In the genomic region with DNA sequence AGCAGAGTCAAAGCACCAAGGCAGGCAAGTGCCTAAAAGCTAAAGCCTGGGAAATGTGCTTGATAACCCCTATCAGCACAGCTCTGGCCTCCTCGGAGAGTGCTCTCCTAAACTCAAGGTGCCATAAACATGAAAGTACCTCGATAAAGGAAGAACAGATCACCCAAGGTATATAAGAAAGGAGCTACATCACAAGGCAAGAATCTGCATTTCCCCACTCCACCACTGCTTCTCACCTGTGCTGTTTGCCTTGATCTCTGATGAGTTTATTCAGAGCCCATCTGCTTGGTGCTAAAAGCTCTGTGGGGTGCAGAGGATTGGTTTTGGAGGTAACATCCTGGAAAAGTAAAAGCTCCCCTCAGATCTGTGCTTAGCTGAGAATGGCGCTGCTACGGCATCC, we compare ENCODE assay signal across 18 cellular contexts.
DNase-seq lines count a peak whose midpoint lies in the region; ATAC-seq and TF ChIP-seq lines count a peak whose summit lies in the region.
"Had no signal": no experiment of that assay in that cellular context is flagged by ENCODE, and none has a peak within 500 bp of the region (broad histone marks: within the 10 kb centered on the region; RNA-seq: fewer than 3 reads in every experiment).

No MANE protein-coding gene starts in this region.

- intact Hi-C loops in esophagus muscularis mucosa (cut with DNase I), result no loop called here

- ATAC-seq in WTC11 (peak; percentile 85), GM19395 (IDR thresholded peaks at IDR 0.05; ENCODE audit: unreplicated experiment) (no peak)
- no peak for ATAC-seq in stimulated activated naive CD8-positive, alpha-beta T cell treated with anti-CD3 and anti-CD28 coated beads, Interleukin-15, amount 100 ng/mL, for 72 hours
- ATAC-seq: HCT116 had no signal

- H3K27ac ChIP-seq in esophagus muscularis mucosa (replicated peaks in 1 of 4), result no peak overlapping the region
- H3K27ac ChIP-seq: BLaER1, HL-60 had no signal

- H3K36me3 Mint-ChIP-seq in WTC11, result no peaks in the 10 kb centered on the region
- H3K36me3 Mint-ChIP-seq in progenitor cell of endocrine pancreas (ENCODE audit: insufficient read depth), result no peaks in the 10 kb centered on the region
- H3K36me3 Mint-ChIP-seq: CD14-positive monocyte; CD4-positive, alpha-beta memory T cell had no signal

- peaks cover 20% of the 10 kb centered on the region for H3K4me1 Mint-ChIP-seq in WTC11
- no peaks in the 10 kb centered on the region for H3K4me1 Mint-ChIP-seq in progenitor cell of endocrine pancreas (ENCODE audit: low read depth)
- no peaks in the 10 kb centered on the region for H3K4me1 Mint-ChIP-seq in stimulated activated naive CD8-positive, alpha-beta T cell treated with anti-CD3 and anti-CD28 coated beads, Interleukin-15, amount 100 ng/mL, for 72 hours
- H3K4me1 Mint-ChIP-seq: CD14-positive monocyte; CD4-positive, alpha-beta memory T cell had no signal

- H3K27ac Mint-ChIP-seq in WTC11 (no peak overlapping the region), progenitor cell of endocrine pancreas (no peak overlapping the region)
- no peak overlapping the region for H3K27ac Mint-ChIP-seq in stimulated activated naive CD8-positive, alpha-beta T cell treated with anti-CD3 and anti-CD28 coated beads, Interleukin-15, amount 100 ng/mL, for 72 hours
- H3K27ac Mint-ChIP-seq: CD14-positive monocyte; CD4-positive, alpha-beta memory T cell; HFFc6 had no signal

- 63% methylated on average over 4 of the region's 4 CpGs for WGBS in esophagus muscularis mucosa

- H3K36me3 ChIP-seq in H7 (replicated peaks; ENCODE audit: control insufficient read depth, insufficient read depth, low read length) (no peaks in the 10 kb centered on the region), esophagus muscularis mucosa (no peaks in the 10 kb centered on the region)
- H3K36me3 ChIP-seq: BLaER1 had no signal

- H3K4me3 ChIP-seq in H7 (ENCODE audit: insufficient read depth, low read depth, low read length), result no peak overlapping the region
- H3K4me3 ChIP-seq in esophagus muscularis mucosa, result no peak overlapping the region
- H3K4me3 ChIP-seq: BLaER1 had no signal

- H3K9me3 Mint-ChIP-seq in WTC11, result peaks cover 9% of the 10 kb centered on the region
- H3K9me3 Mint-ChIP-seq in progenitor cell of endocrine pancreas (ENCODE audit: low read depth), result peaks cover 8% of the 10 kb centered on the region
- H3K9me3 Mint-ChIP-seq in stimulated activated naive CD8-positive, alpha-beta T cell treated with anti-CD3 and anti-CD28 coated beads, Interleukin-15, amount 100 ng/mL, for 72 hours, result peaks cover 15 to 18% of the 10 kb centered on the region in 2 donors
- H3K9me3 Mint-ChIP-seq: HFFc6 had no signal

- CTCF ChIA-PET in WTC11 (lab: Charles Lee), result interaction anchor here (0.9 to 1.7 kb wide), 3 partner anchors 60 to 354 kb away, joined by 5 to 6 read pairs (median 5); no protein-coding TSS in a partner anchor

- H3K27me3 Mint-ChIP-seq in WTC11 (ENCODE audit: low read depth), result no peaks in the 10 kb centered on the region; the same call in 1 of the 2 replicates
- peaks cover 21% of the 10 kb centered on the region for H3K27me3 Mint-ChIP-seq in progenitor cell of endocrine pancreas
- peaks cover 22% of the 10 kb centered on the region for H3K27me3 Mint-ChIP-seq in stimulated activated naive CD8-positive, alpha-beta T cell treated with anti-CD3 and anti-CD28 coated beads, Interleukin-15, amount 100 ng/mL, for 72 hours

- POLR2A ChIA-PET in WTC11 (lab: Charles Lee), result no interaction called here

- TF ChIP-seq EP300 in esophagus muscularis mucosa (IDR thresholded peaks at IDR 0.05), result no peak

- no peaks in the 10 kb centered on the region for H3K9me3 ChIP-seq in esophagus muscularis mucosa

- H3K27me3 ChIP-seq in H7 (ENCODE audit: control insufficient read depth, insufficient read depth, low read length) (no peaks in the 10 kb centered on the region), esophagus muscularis mucosa (no peaks in the 10 kb centered on the region)
- H3K27me3 ChIP-seq: BLaER1 had no signal

- TF ChIP-seq POLR2A in esophagus muscularis mucosa (IDR thresholded peaks at IDR 0.05; ENCODE audit: low read depth), result no peak

- no peaks in the 10 kb centered on the region for H3K4me1 ChIP-seq in esophagus muscularis mucosa
- H3K4me1 ChIP-seq: BLaER1 had no signal

- DNase-seq in H7 (peak; percentile 17), WTC11 (ENCODE audit: low spot score) (no peak), esophagus muscularis mucosa (ENCODE audit: extremely low spot score) (peak; percentile 66), iPS-NIHi7 (ENCODE audit: extremely low spot score) (peak; percentile 24), progenitor cell of endocrine pancreas (ENCODE audit: low spot score, unreplicated experiment) (no peak), NCI-H226 (no peak)
- no peak for DNase-seq in stimulated activated naive CD8-positive, alpha-beta T cell treated with anti-CD3 and anti-CD28 coated beads, Interleukin-15, amount 100 ng/mL, for 72 hours
- DNase-seq: 8988T; CD4-positive, alpha-beta memory T cell; DMS153; DMS79; GDM1; HFFc6 had no signal

- H3K4me3 Mint-ChIP-seq in WTC11 (no peak overlapping the region), progenitor cell of endocrine pancreas (ENCODE audit: low read depth) (no peak overlapping the region)
- H3K4me3 Mint-ChIP-seq in stimulated activated naive CD8-positive, alpha-beta T cell treated with anti-CD3 and anti-CD28 coated beads, Interleukin-15, amount 100 ng/mL, for 72 hours, result no peak overlapping the region
- H3K4me3 Mint-ChIP-seq: CD14-positive monocyte; CD4-positive, alpha-beta memory T cell; HFFc6 had no signal

- TF ChIP-seq CTCF in WTC11 (IDR thresholded peaks at IDR 0.05) (no peak), esophagus muscularis mucosa (IDR thresholded peaks at IDR 0.05) (no peak), progenitor cell of endocrine pancreas (IDR thresholded peaks at IDR 0.05; ENCODE audit: unreplicated experiment) (no peak)

TF ChIP-seq in WTC11, 78 proteins besides CTCF, POLR2A, EP300 and RAD21:
- TF ChIP-seq KAT7 (CRISPR knock-in tag; IDR thresholded peaks at IDR 0.05; ENCODE audit: borderline replicate concordance), result no peak
- TF ChIP-seq, protein P1, sequence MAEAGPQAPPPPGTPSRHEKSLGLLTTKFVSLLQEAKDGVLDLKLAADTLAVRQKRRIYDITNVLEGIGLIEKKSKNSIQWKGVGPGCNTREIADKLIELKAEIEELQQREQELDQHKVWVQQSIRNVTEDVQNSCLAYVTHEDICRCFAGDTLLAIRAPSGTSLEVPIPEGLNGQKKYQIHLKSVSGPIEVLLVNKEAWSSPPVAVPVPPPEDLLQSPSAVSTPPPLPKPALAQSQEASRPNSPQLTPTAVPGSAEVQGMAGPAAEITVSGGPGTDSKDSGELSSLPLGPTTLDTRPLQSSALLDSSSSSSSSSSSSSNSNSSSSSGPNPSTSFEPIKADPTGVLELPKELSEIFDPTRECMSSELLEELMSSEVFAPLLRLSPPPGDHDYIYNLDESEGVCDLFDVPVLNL (CRISPR knock-in tag; IDR thresholded peaks at IDR 0.05; ENCODE audit: borderline replicate concordance, low read depth), result no peak
- no peak for TF ChIP-seq ZNF263 (CRISPR knock-in tag; IDR thresholded peaks at IDR 0.05; ENCODE audit: low read depth)
- no peak for TF ChIP-seq HMGA2 (CRISPR knock-in tag; IDR thresholded peaks at IDR 0.05)
- TF ChIP-seq, protein P2, sequence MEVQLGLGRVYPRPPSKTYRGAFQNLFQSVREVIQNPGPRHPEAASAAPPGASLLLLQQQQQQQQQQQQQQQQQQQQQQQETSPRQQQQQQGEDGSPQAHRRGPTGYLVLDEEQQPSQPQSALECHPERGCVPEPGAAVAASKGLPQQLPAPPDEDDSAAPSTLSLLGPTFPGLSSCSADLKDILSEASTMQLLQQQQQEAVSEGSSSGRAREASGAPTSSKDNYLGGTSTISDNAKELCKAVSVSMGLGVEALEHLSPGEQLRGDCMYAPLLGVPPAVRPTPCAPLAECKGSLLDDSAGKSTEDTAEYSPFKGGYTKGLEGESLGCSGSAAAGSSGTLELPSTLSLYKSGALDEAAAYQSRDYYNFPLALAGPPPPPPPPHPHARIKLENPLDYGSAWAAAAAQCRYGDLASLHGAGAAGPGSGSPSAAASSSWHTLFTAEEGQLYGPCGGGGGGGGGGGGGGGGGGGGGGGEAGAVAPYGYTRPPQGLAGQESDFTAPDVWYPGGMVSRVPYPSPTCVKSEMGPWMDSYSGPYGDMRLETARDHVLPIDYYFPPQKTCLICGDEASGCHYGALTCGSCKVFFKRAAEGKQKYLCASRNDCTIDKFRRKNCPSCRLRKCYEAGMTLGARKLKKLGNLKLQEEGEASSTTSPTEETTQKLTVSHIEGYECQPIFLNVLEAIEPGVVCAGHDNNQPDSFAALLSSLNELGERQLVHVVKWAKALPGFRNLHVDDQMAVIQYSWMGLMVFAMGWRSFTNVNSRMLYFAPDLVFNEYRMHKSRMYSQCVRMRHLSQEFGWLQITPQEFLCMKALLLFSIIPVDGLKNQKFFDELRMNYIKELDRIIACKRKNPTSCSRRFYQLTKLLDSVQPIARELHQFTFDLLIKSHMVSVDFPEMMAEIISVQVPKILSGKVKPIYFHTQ (CRISPR knock-in tag; IDR thresholded peaks at IDR 0.05), result no peak
- no peak for TF ChIP-seq ESRRA (CRISPR knock-in tag; IDR thresholded peaks at IDR 0.05; ENCODE audit: borderline replicate concordance)
- TF ChIP-seq ZNF232 (CRISPR knock-in tag; IDR thresholded peaks at IDR 0.05), result no peak
- TF ChIP-seq, protein P3, sequence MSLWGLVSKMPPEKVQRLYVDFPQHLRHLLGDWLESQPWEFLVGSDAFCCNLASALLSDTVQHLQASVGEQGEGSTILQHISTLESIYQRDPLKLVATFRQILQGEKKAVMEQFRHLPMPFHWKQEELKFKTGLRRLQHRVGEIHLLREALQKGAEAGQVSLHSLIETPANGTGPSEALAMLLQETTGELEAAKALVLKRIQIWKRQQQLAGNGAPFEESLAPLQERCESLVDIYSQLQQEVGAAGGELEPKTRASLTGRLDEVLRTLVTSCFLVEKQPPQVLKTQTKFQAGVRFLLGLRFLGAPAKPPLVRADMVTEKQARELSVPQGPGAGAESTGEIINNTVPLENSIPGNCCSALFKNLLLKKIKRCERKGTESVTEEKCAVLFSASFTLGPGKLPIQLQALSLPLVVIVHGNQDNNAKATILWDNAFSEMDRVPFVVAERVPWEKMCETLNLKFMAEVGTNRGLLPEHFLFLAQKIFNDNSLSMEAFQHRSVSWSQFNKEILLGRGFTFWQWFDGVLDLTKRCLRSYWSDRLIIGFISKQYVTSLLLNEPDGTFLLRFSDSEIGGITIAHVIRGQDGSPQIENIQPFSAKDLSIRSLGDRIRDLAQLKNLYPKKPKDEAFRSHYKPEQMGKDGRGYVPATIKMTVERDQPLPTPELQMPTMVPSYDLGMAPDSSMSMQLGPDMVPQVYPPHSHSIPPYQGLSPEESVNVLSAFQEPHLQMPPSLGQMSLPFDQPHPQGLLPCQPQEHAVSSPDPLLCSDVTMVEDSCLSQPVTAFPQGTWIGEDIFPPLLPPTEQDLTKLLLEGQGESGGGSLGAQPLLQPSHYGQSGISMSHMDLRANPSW (CRISPR knock-in tag; conservative IDR thresholded peaks at IDR 0.05; ENCODE audit: low read depth), result no peak
- TF ChIP-seq IRF2 (CRISPR knock-in tag; IDR thresholded peaks at IDR 0.05; ENCODE audit: borderline replicate concordance, low read depth), result no peak
- TF ChIP-seq MYBL2 (CRISPR knock-in tag; IDR thresholded peaks at IDR 0.05), result no peak
- no peak for TF ChIP-seq JUN (CRISPR knock-in tag; IDR thresholded peaks at IDR 0.05)
TF ChIP-seq in WTC11: peak in this region for 0.

Comparison
In these comparisons a context has a peak if more than half of its experiments do, and no peak if none do; other contexts are left out.
1. DNase-seq: peak in H7 (single experiment), esophagus muscularis mucosa (single experiment) and iPS-NIHi7 (single experiment); none in WTC11 (single experiment), progenitor cell of endocrine pancreas (single experiment), stimulated activated naive CD8-positive, alpha-beta T cell treated with anti-CD3 and anti-CD28 coated beads, Interleukin-15, amount 100 ng/mL, for 72 hours (0 of 2) and NCI-H226 (single experiment).